Comparison of ENCODE assay signal across 1 cellular context in the genomic region with DNA sequence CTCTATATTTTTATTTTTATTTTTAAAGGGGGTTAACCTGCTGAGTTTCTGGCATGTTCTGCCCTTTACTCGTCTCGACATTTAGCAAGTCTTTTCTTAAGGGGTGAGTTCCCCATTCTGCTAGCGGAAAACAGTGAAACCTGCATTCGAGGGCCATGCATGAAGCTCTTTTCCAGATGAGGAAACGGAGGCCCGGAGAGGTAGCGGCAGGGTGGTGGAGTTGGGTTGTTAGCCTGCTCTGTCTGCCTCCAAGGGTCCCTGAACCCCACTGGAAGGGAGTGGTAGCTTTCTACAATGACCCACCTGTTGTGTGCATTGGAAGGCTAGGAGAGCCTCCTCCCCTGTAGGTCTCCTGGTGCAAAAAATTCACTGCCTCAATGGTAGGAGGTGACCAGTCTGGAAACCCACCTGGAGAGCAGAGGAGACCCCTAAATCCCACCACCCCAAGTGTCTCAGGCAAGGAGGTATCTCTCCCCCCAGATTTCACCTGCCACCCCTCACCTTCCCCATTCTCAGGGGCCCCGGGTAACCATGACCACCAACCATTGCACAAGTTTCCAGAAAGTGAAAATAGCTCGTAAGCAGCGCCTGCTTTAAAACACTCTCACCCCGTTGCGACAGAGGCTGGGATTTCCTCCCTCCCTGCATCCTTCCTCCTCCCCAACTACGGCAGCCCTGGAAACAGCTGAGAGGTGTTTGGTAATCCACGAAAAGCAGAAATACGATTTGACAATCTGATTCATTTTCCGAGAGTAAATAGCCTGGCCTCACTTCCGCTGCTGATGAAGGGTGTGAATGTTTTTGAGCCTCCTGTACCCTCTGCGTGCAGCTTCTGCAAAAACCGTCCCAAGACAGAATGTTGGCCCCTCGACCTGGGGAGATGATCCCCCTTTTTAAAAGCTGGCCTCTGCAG.
A peak's percentile ranks its signal among the peaks of the same experiment; 100 is the strongest.
TF ChIP-seq lines count a peak whose summit lies in the region.

No MANE protein-coding gene starts in this region.

TF ChIP-seq in K562, 482 proteins besides CTCF, POLR2A, EP300 and RAD21 (continued from another document and continues in another):
- TF ChIP-seq, protein P1, sequence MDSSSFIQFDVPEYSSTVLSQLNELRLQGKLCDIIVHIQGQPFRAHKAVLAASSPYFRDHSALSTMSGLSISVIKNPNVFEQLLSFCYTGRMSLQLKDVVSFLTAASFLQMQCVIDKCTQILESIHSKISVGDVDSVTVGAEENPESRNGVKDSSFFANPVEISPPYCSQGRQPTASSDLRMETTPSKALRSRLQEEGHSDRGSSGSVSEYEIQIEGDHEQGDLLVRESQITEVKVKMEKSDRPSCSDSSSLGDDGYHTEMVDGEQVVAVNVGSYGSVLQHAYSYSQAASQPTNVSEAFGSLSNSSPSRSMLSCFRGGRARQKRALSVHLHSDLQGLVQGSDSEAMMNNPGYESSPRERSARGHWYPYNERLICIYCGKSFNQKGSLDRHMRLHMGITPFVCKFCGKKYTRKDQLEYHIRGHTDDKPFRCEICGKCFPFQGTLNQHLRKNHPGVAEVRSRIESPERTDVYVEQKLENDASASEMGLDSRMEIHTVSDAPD (CRISPR knock-in tag; IDR thresholded peaks at IDR 0.05): no peak
- TF ChIP-seq HDGF (IDR thresholded peaks at IDR 0.05) (no peak), E2F4 (CRISPR knock-in tag; IDR thresholded peaks at IDR 0.05; ENCODE audit: low read depth) (no peak), PRPF4 (IDR thresholded peaks at IDR 0.05; ENCODE audit: insufficient read depth, low read depth, low read length, poor library complexity, severe bottlenecking) (no peak), BRF1 (IDR thresholded peaks at IDR 0.05; ENCODE audit: borderline replicate concordance, extremely low read depth, insufficient read length) (no peak), MNT (conservative IDR thresholded peaks at IDR 0.05) (no peak), HSF4 (CRISPR knock-in tag; IDR thresholded peaks at IDR 0.05; ENCODE audit: borderline replicate concordance) (no peak), ZNF696 (CRISPR knock-in tag; conservative IDR thresholded peaks at IDR 0.05) (no peak), E4F1 (CRISPR knock-in tag; IDR thresholded peaks at IDR 0.05; ENCODE audit: borderline replicate concordance) (no peak), KDM5B (IDR thresholded peaks at IDR 0.05; ENCODE audit: insufficient replicate concordance, low read depth, low read length) (peak; percentile 20), GMEB1 (CRISPR knock-in tag; IDR thresholded peaks at IDR 0.05) (no peak), KDM2B (CRISPR knock-in tag; IDR thresholded peaks at IDR 0.05) (no peak), NCOR1 (IDR thresholded peaks at IDR 0.05) (no peak), MED1 (CRISPR knock-in tag; IDR thresholded peaks at IDR 0.05; ENCODE audit: borderline replicate concordance) (no peak), HNRNPLL (IDR thresholded peaks at IDR 0.05; ENCODE audit: low read depth, low read length, poor library complexity, severe bottlenecking) (no peak), CEBPB (tag; IDR thresholded peaks at IDR 0.05) (peak; percentile 95), MEIS2 (IDR thresholded peaks at IDR 0.05; ENCODE audit: partially characterized antibody) (peak; percentile 32), PRMT5 (CRISPR knock-in tag; IDR thresholded peaks at IDR 0.05) (no peak), CREB3L1 (IDR thresholded peaks at IDR 0.05; ENCODE audit: borderline replicate concordance, low read depth) (no peak), CTCFL (IDR thresholded peaks at IDR 0.05; ENCODE audit: borderline replicate concordance, insufficient read depth, low read depth, low read length, poor library complexity, severe bottlenecking) (no peak), MYNN (IDR thresholded peaks at IDR 0.05) (no peak), MYNN (CRISPR knock-in tag; IDR thresholded peaks at IDR 0.05) (no peak), ZBTB1 (CRISPR knock-in tag; IDR thresholded peaks at IDR 0.05; ENCODE audit: borderline replicate concordance, low read depth) (no peak), MAFF (IDR thresholded peaks at IDR 0.05; ENCODE audit: low read length) (no peak), ZNF24 (IDR thresholded peaks at IDR 0.05) (no peak), CBFA2T2 (conservative IDR thresholded peaks at IDR 0.05) (no peak), NCOA6 (IDR thresholded peaks at IDR 0.05) (no peak), MITF (IDR thresholded peaks at IDR 0.05) (no peak), BRD4 (IDR thresholded peaks at IDR 0.05) (no peak), ZNF12 (CRISPR knock-in tag; IDR thresholded peaks at IDR 0.05) (no peak), NFXL1 (CRISPR knock-in tag; IDR thresholded peaks at IDR 0.05) (no peak), ETS2 (tag; IDR thresholded peaks at IDR 0.05; ENCODE audit: borderline replicate concordance, poor library complexity, severe bottlenecking) (no peak), NR1H2 (CRISPR knock-in tag; IDR thresholded peaks at IDR 0.05) (no peak), SUPT5H (IDR thresholded peaks at IDR 0.05) (no peak), ZNF717 (CRISPR knock-in tag; IDR thresholded peaks at IDR 0.05) (no peak), KHSRP (IDR thresholded peaks at IDR 0.05) (no peak)
- TF ChIP-seq, protein P2, sequence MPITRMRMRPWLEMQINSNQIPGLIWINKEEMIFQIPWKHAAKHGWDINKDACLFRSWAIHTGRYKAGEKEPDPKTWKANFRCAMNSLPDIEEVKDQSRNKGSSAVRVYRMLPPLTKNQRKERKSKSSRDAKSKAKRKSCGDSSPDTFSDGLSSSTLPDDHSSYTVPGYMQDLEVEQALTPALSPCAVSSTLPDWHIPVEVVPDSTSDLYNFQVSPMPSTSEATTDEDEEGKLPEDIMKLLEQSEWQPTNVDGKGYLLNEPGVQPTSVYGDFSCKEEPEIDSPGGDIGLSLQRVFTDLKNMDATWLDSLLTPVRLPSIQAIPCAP (CRISPR knock-in tag; IDR thresholded peaks at IDR 0.05; ENCODE audit: borderline replicate concordance): no peak
- TF ChIP-seq, protein P3, sequence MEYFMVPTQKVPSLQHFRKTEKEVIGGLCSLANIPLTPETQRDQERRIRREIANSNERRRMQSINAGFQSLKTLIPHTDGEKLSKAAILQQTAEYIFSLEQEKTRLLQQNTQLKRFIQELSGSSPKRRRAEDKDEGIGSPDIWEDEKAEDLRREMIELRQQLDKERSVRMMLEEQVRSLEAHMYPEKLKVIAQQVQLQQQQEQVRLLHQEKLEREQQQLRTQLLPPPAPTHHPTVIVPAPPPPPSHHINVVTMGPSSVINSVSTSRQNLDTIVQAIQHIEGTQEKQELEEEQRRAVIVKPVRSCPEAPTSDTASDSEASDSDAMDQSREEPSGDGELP (CRISPR knock-in tag; IDR thresholded peaks at IDR 0.05; ENCODE audit: borderline replicate concordance): peak; percentile 68
- TF ChIP-seq, protein P4, sequence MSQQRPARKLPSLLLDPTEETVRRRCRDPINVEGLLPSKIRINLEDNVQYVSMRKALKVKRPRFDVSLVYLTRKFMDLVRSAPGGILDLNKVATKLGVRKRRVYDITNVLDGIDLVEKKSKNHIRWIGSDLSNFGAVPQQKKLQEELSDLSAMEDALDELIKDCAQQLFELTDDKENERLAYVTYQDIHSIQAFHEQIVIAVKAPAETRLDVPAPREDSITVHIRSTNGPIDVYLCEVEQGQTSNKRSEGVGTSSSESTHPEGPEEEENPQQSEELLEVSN (IDR thresholded peaks at IDR 0.05; ENCODE audit: borderline replicate concordance in 1 of 2, extremely low read depth in 1 of 2, insufficient read depth in 1 of 2, insufficient read length in 1 of 2, low read depth in 1 of 2, low read length in 1 of 2, poor library complexity in 1 of 2, severe bottlenecking in 1 of 2): no peak
- TF ChIP-seq, protein P5, sequence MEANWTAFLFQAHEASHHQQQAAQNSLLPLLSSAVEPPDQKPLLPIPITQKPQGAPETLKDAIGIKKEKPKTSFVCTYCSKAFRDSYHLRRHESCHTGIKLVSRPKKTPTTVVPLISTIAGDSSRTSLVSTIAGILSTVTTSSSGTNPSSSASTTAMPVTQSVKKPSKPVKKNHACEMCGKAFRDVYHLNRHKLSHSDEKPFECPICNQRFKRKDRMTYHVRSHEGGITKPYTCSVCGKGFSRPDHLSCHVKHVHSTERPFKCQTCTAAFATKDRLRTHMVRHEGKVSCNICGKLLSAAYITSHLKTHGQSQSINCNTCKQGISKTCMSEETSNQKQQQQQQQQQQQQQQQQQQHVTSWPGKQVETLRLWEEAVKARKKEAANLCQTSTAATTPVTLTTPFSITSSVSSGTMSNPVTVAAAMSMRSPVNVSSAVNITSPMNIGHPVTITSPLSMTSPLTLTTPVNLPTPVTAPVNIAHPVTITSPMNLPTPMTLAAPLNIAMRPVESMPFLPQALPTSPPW (CRISPR knock-in tag; IDR thresholded peaks at IDR 0.05): peak; percentile 19; the same call in 1 of the 2 replicates
